ENCODE assay signal across 9 cellular contexts in the genomic region with DNA sequence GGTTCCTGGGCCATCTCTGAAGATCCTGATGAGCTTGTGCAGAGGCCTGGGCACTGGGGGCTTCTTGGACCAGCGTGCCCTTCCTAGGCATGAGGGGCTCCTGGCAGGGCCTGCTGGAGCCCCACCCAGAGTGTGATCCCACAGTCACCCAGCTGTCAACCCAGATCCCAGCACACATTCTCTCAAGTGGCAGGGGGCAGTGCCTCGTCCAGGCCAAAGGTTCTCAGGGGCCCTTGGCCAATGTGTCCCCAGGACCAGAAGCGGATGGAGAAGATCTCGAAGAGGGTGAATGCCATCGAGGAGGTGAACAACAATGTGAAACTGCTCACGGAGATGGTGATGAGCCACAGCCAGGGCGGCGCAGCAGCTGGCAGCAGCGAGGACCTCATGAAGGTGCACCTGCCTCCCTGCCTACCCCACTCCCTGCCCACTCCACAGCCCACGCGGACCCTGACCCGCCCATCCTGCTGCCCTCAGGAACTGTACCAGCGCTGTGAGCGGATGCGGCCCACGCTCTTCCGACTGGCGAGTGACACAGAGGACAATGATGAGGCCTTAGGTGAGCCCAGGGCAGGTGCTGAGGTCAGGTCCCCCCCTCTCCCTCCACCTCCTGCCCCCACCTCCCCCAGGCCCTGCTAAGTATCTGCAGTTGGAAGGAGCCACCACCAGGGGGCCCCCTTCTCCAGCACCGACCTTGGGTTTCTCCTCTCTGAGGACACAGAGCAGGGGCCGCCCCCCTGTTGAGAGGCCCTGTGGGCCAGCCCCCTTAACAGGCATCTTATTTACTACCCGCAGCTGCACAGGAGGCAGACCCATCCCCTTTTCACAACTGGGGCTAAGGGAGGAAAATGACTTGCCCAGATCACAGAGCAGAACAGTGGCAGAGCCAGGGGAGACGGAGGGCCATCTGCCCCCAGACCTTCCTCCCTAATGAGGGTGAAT. TPM values are rescaled to one million over a fixed set of nuclear protein-coding genes. Genes with fewer than 3 reads are reported as not detected.
DNase-seq lines count a peak whose midpoint lies in the region; ATAC-seq, FAIRE-seq and TF ChIP-seq lines count a peak whose summit lies in the region.
"Had no signal": no experiment of that assay in that cellular context is flagged by ENCODE, and none has a peak within 500 bp of the region (broad histone marks: within the 10 kb centered on the region; RNA-seq: fewer than 3 reads in every experiment).

No MANE protein-coding gene starts in this region.

- no peak for FAIRE-seq in GM12892 (lab: Jason Lieb, UNC)

- no peaks in the 10 kb centered on the region for H3K27me3 ChIP-seq in A673 (replicated peaks; ENCODE audit: insufficient read depth, low read depth, low read length, poor library complexity)
- no peaks in the 10 kb centered on the region for H3K27me3 ChIP-seq in OCI-LY3 (ENCODE audit: low read depth, low read length)
- no peaks in the 10 kb centered on the region for H3K27me3 ChIP-seq in esophagus muscularis mucosa
- no peaks in the 10 kb centered on the region for H3K27me3 ChIP-seq in neuronal stem cell (ENCODE audit: control insufficient read depth in 3 of 3, insufficient read depth in 3 of 3, low read depth in 1 of 3, low read length in 3 of 3)

- H3K9ac ChIP-seq in OCI-LY3 (ENCODE audit: low read length) = peak overlapping the region; percentile 36
- H3K9ac ChIP-seq in neuronal stem cell (ENCODE audit: low read depth, low read length, poor library complexity) = peak overlapping the region; percentile 72

- intact Hi-C loops in A673 (cut with micrococcal nuclease; ENCODE audit: unreplicated experiment) (loop anchor here (5.0 kb wide), 1 partner anchor 169 kb away; no protein-coding TSS in a partner anchor), esophagus muscularis mucosa (cut with DNase I) (loop anchor here (10.0 kb wide), 1 partner anchor 61 kb away; a partner anchor contains a TSS)

- TF ChIP-seq POLR2A in GM12892 (IDR thresholded peaks at IDR 0.05; ENCODE audit: low read depth, low read length) (no peak), esophagus muscularis mucosa (IDR thresholded peaks at IDR 0.05; ENCODE audit: low read depth) (no peak)

- H3K36me3 ChIP-seq in A673 (ENCODE audit: insufficient read depth, low read length, poor library complexity, severe bottlenecking) (peaks cover 34% of the 10 kb centered on the region), OCI-LY3 (replicated peaks; ENCODE audit: low read depth, low read length) (peaks cover 18% of the 10 kb centered on the region), esophagus muscularis mucosa (peaks cover 0 to 85% (median 67%) of the 10 kb centered on the region in 4 donors), neuronal stem cell (replicated peaks in 1 of 2; ENCODE audit: control insufficient read depth in 2 of 2, insufficient read depth in 2 of 2, low read length in 2 of 2) (peaks cover 32 to 91% of the 10 kb centered on the region in 2 donors)

- H4K8ac ChIP-seq in neuronal stem cell (ENCODE audit: low read depth, low read length) = peak overlapping the region; percentile 86

- H3K4me1 Mint-ChIP-seq in activated T-cell treated with anti-CD3 and anti-CD28 coated beads, Interleukin-2, amount 50 U/mL, for 4 hours (ENCODE audit: low read depth) = peaks cover 48% of the 10 kb centered on the region
- H3K4me1 Mint-ChIP-seq in type B pancreatic cell (ENCODE audit: unreplicated experiment) = peaks cover 8% of the 10 kb centered on the region

- no peaks in the 10 kb centered on the region for H3K79me1 ChIP-seq in neuronal stem cell (ENCODE audit: low read depth, low read length)

- peak overlapping the region; percentile 98 for H2AK5ac ChIP-seq in neuronal stem cell (ENCODE audit: low read depth, low read length)

- peak overlapping the region; percentile 84 for H2BK15ac ChIP-seq in neuronal stem cell (ENCODE audit: low read length)

- H3K27ac Mint-ChIP-seq in type B pancreatic cell = peak overlapping the region; percentile 77

- H2BK120ac ChIP-seq in neuronal stem cell (ENCODE audit: low read depth, low read length) = no peak overlapping the region

- CTCF ChIA-PET in A673 (lab: Charles Lee) = no interaction called here

- no peak for TF ChIP-seq EP300 in esophagus muscularis mucosa (IDR thresholded peaks at IDR 0.05)

- H2BK12ac ChIP-seq in neuronal stem cell (ENCODE audit: low read length) = peak overlapping the region; percentile 16

- H3K27me3 Mint-ChIP-seq in activated T-cell treated with anti-CD3 and anti-CD28 coated beads, Interleukin-2, amount 50 U/mL, for 4 hours (ENCODE audit: low read depth) = no peaks in the 10 kb centered on the region
- H3K27me3 Mint-ChIP-seq in type B pancreatic cell = no peaks in the 10 kb centered on the region

- H3K4me1 ChIP-seq in A673 (ENCODE audit: insufficient read depth, low read length, poor library complexity, severe bottlenecking) (peaks cover 14% of the 10 kb centered on the region), OCI-LY3 (ENCODE audit: low read length) (peaks cover 58% of the 10 kb centered on the region), esophagus muscularis mucosa (peaks cover 25 to 47% (median 36%) of the 10 kb centered on the region in 4 donors), neuronal stem cell (ENCODE audit: control insufficient read depth in 2 of 2, insufficient read depth in 1 of 2, low read depth in 1 of 2, low read length in 2 of 2) (peaks cover 5 to 7% of the 10 kb centered on the region in 2 donors)

- WGBS in esophagus muscularis mucosa = 65% methylated on average over 15 of the region's 22 CpGs
- no CpG with 5 or more reads among the region's 22 CpGs for WGBS in neuronal stem cell (ENCODE audit: extremely low coverage in 2 of 2, insufficient read length in 2 of 2, insufficient replicate concordance in 1 of 2), 2 donors

- peak overlapping the region; percentile 17 for H3K14ac ChIP-seq in neuronal stem cell (ENCODE audit: low read length)

- no peak overlapping the region for H4K91ac ChIP-seq in neuronal stem cell (ENCODE audit: low read depth, low read length, poor library complexity)

- H3K18ac ChIP-seq in neuronal stem cell (ENCODE audit: low read length) = peak overlapping the region; percentile 78

- H3K9me3 Mint-ChIP-seq in activated T-cell treated with anti-CD3 and anti-CD28 coated beads, Interleukin-2, amount 50 U/mL, for 4 hours = no peaks in the 10 kb centered on the region
- H3K9me3 Mint-ChIP-seq in type B pancreatic cell = no peaks in the 10 kb centered on the region

- H3K9me3 ChIP-seq in A673 (ENCODE audit: low read depth, low read length, poor library complexity, severe bottlenecking) (no peaks in the 10 kb centered on the region), OCI-LY3 (ENCODE audit: insufficient read depth, low read length) (no peaks in the 10 kb centered on the region), esophagus muscularis mucosa (no peaks in the 10 kb centered on the region), neuronal stem cell (replicated peaks in 1 of 2; ENCODE audit: control insufficient read depth in 2 of 2, insufficient read depth in 1 of 2, low read depth in 1 of 2, low read length in 2 of 2) (no peaks in the 10 kb centered on the region)

- no peak overlapping the region for H3K4me3 ChIP-seq in A673 (ENCODE audit: low read depth, low read length, poor library complexity, severe bottlenecking)
- no peak overlapping the region for H3K4me3 ChIP-seq in OCI-LY3 (ENCODE audit: low read length)
- no peak overlapping the region for H3K4me3 ChIP-seq in esophagus muscularis mucosa
- no peak overlapping the region for H3K4me3 ChIP-seq in neuronal stem cell (ENCODE audit: low read length in 2 of 2)

- H3K4ac ChIP-seq in neuronal stem cell (ENCODE audit: low read length) = peak overlapping the region; percentile 27

- peak overlapping the region; percentile 42 for H3K4me2 ChIP-seq in OCI-LY3 (ENCODE audit: low read length)
- H3K4me2 ChIP-seq in neuronal stem cell (ENCODE audit: insufficient read depth, low read length, poor library complexity, severe bottlenecking) = no peak overlapping the region

- ATAC-seq in activated T-cell treated with anti-CD3 and anti-CD28 coated beads, Interleukin-2, amount 50 U/mL, for 4 hours = peak; percentile 82

- no peak overlapping the region for H3K4me3 Mint-ChIP-seq in activated T-cell treated with anti-CD3 and anti-CD28 coated beads, Interleukin-2, amount 50 U/mL, for 4 hours
- H3K4me3 Mint-ChIP-seq in type B pancreatic cell = peak overlapping the region; percentile 31

- H3K36me3 Mint-ChIP-seq in activated T-cell treated with anti-CD3 and anti-CD28 coated beads, Interleukin-2, amount 50 U/mL, for 4 hours (ENCODE audit: insufficient read depth) = peaks cover 11% of the 10 kb centered on the region
- peaks cover 4% of the 10 kb centered on the region for H3K36me3 Mint-ChIP-seq in type B pancreatic cell

- TF ChIP-seq CTCF in A673 (conservative IDR thresholded peaks at IDR 0.05; ENCODE audit: low read depth, low read length) (peak; percentile 95), OCI-LY3 (IDR thresholded peaks at IDR 0.05; ENCODE audit: low read depth, low read length) (peak; percentile 95), esophagus muscularis mucosa (IDR thresholded peaks at IDR 0.05) (peak; percentile 63 to 96 (median 88)), type B pancreatic cell (conservative IDR thresholded peaks at IDR 0.05) (peak; percentile 93)

- peak overlapping the region; percentile 67 for H2BK5ac ChIP-seq in neuronal stem cell (ENCODE audit: low read length)

- H4K20me1 ChIP-seq in OCI-LY3 (ENCODE audit: insufficient read depth, low read length) = no peaks in the 10 kb centered on the region

- H3K79me2 ChIP-seq in OCI-LY3 (ENCODE audit: low read length) = no peaks in the 10 kb centered on the region; the same call in 1 of the 2 replicates

- H3K23ac ChIP-seq in neuronal stem cell (ENCODE audit: low read depth, low read length, poor library complexity) = peak overlapping the region; percentile 96

- H2AFZ ChIP-seq in OCI-LY3 (ENCODE audit: low read depth, low read length) (no peak overlapping the region), neuronal stem cell (ENCODE audit: low read length) (no peak overlapping the region)

- H3K27ac ChIP-seq in A673 (ENCODE audit: low read depth, low read length, poor library complexity, severe bottlenecking) (peak overlapping the region; percentile 58), OCI-LY3 (ENCODE audit: low read length) (peak overlapping the region; percentile 95), esophagus muscularis mucosa (replicated peaks in 1 of 4) (peak overlapping the region in 2 of 4 donors; percentile 29 to 50), neuronal stem cell (replicated peaks; ENCODE audit: low read length) (no peak overlapping the region)

- POLR2A ChIA-PET in A673 (lab: Charles Lee; ENCODE audit: low non-redundant PET) = no interaction called here

- no TSS peak for BruUV-seq in A673 (replicated peaks; lab: Mats Ljungman, UMichigan)

- DNase-seq in A673 (ENCODE audit: low spot score) (peak; percentile 65), GM12892 (ENCODE audit: insufficient read length) (peak; percentile 88), esophagus muscularis mucosa (ENCODE audit: extremely low spot score) (no peak), neuronal stem cell (ENCODE audit: low spot score) (peak; percentile 75), type B pancreatic cell (ENCODE audit: extremely low spot score, unreplicated experiment) (no peak), MV-4-11 (lab: John Stamatoyannopoulos, UW) (no peak)
- DNase-seq in activated T-cell treated with anti-CD3 and anti-CD28 coated beads, Interleukin-2, amount 50 U/mL, for 4 hours = peak; percentile 76

RNA-seq across cellular contexts. Expression of a gene that starts 14.7 kb away (rescaled TPM):
- total RNA-seq in A673 (2021) (74.6 and 79.4 TPM in 2 replicates), esophagus muscularis mucosa (10 to 100 TPM; 30.3 to 44.7 (median 40.9) TPM), type B pancreatic cell (ENCODE audit: low replicate concordance) (71.8 and 80.2 TPM in 2 replicates)
- polyA plus RNA-seq in GM12892 (2012; ENCODE audit: missing spikeins) = 36.3 TPM
- 10 to 100 TPM; 73.3 to 79.5 (median 77.3) TPM for total RNA-seq in activated T-cell treated with anti-CD3 and anti-CD28 coated beads, Interleukin-2, amount 50 U/mL, for 4 hours
- polyA plus RNA-seq in neuronal stem cell (2013, experiment 1 of 2) = 32.1 TPM
- polyA plus RNA-seq in neuronal stem cell (2013, experiment 2 of 2) = 31.4 TPM

RNA-seq across cellular contexts. Expression of a gene that starts 16.1 kb away (rescaled TPM):
- total RNA-seq in A673 (2021) (12.9 and 22.7 TPM in 2 replicates), esophagus muscularis mucosa (1 to 10 TPM; 1.5 to 7.5 (median 4.3) TPM), type B pancreatic cell (ENCODE audit: low replicate concordance) (30.0 and 31.1 TPM in 2 replicates)
- polyA plus RNA-seq in GM12892 (2012; ENCODE audit: missing spikeins) = 35.9 TPM
- 10 to 100 TPM; 51.1 to 54.3 (median 52.5) TPM for total RNA-seq in activated T-cell treated with anti-CD3 and anti-CD28 coated beads, Interleukin-2, amount 50 U/mL, for 4 hours
- 14.6 TPM for polyA plus RNA-seq in neuronal stem cell (2013, experiment 1 of 2)
- 14.3 TPM for polyA plus RNA-seq in neuronal stem cell (2013, experiment 2 of 2)

RNA-seq across cellular contexts. Expression of a gene that starts 35.2 kb away (rescaled TPM):
- total RNA-seq in A673 (2021) (57.3 and 63.5 TPM in 2 replicates), esophagus muscularis mucosa (10 to 100 TPM in 3 of 4 donors, 1 to 10 TPM in 1; 7.3 to 28.3 (median 17.4) TPM), type B pancreatic cell (ENCODE audit: low replicate concordance) (15.6 and 30.2 TPM in 2 replicates)
- polyA plus RNA-seq in GM12892 (2012; ENCODE audit: missing spikeins) = 31.5 TPM
- 10 to 100 TPM; 39.0 to 50.2 (median 43.7) TPM for total RNA-seq in activated T-cell treated with anti-CD3 and anti-CD28 coated beads, Interleukin-2, amount 50 U/mL, for 4 hours
- 46.4 TPM for polyA plus RNA-seq in neuronal stem cell (2013, experiment 1 of 2)
- 44.0 TPM for polyA plus RNA-seq in neuronal stem cell (2013, experiment 2 of 2)

RNA-seq across cellular contexts. Expression of a gene that starts 43.5 kb away (rescaled TPM):
- total RNA-seq in A673 (2021) (not detected in 2 replicates), esophagus muscularis mucosa (not detected), type B pancreatic cell (ENCODE audit: low replicate concordance) (2.6 and 8.7 TPM in 2 replicates)
- not detected for polyA plus RNA-seq in GM12892 (2012; ENCODE audit: missing spikeins)
- not detected for total RNA-seq in activated T-cell treated with anti-CD3 and anti-CD28 coated beads, Interleukin-2, amount 50 U/mL, for 4 hours
- polyA plus RNA-seq in neuronal stem cell (2013, experiment 1 of 2) = not detected
- polyA plus RNA-seq in neuronal stem cell (2013, experiment 2 of 2) = not detected
- total RNA-seq: skeletal muscle tissue had no signal

RNA-seq across cellular contexts. Expression of a gene that starts 52.1 kb away (rescaled TPM):
- 269 and 322 TPM in 2 replicates for total RNA-seq in A673 (2021)
- 993 TPM for polyA plus RNA-seq in GM12892 (2012; ENCODE audit: missing spikeins)
- 10 to 100 TPM; 23.5 to 39.5 (median 24.9) TPM for total RNA-seq in activated T-cell treated with anti-CD3 and anti-CD28 coated beads, Interleukin-2, amount 50 U/mL, for 4 hours
- total RNA-seq in esophagus muscularis mucosa = 1,000 to 10,000 TPM in 3 of 4 donors, 100 to 1,000 TPM in 1; 710 to 1,112 (median 1,021) TPM
- polyA plus RNA-seq in neuronal stem cell (2013, experiment 1 of 2) = 41.9 TPM
- 44.2 TPM for polyA plus RNA-seq in neuronal stem cell (2013, experiment 2 of 2)
- total RNA-seq in type B pancreatic cell (ENCODE audit: low replicate concordance) = 1.8 and 235 TPM in 2 replicates

Comparison
In these comparisons a context has a peak if more than half of its experiments do, and no peak if none do; other contexts are left out.
1. DNase-seq: peak in A673 (single experiment), GM12892 (single experiment), activated T-cell treated with anti-CD3 and anti-CD28 coated beads, Interleukin-2, amount 50 U/mL, for 4 hours (single experiment) and neuronal stem cell (single experiment); none in esophagus muscularis mucosa (single experiment), type B pancreatic cell (single experiment) and MV-4-11 (single experiment).
2. Peak in every context shown above with its lines, with median percentiles within 50 percentile points of each other: CTCF ChIP-seq.